8 cellular contexts compared by ENCODE assay signal in the genomic region with DNA sequence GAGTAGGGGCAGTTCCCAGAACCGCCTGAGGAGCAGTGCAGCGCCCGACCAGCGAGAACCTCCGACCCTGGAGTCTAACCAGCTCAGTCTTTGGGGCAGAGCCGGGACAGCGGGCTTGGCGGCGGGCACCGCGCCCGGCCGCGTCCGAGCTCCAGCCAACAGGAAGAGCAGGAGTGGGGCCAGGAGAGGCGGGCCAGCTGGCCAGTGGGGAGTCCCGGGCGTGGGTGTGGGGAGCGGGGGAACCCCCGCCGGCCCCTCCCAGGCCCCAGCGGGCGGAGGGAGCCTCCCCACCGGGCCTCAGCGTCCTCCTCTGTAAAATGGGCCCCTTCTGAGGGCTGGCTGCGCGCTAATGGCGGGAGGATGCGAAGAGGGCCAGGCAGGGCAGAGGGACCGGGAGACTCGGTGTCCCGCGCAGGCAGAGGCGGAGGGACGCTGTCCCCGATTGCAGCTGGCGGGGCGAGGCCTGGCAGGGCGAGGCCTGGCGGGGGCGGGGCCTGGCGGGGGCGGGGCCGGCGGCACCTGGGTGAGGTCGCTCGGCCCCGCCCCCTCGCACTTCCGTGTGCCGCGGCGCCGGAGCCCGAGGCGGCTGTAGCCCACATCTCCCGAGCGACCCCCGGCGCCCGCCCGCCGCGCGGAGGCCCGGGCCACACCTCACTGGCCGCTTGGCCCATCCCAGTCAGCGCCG. TPM values are rescaled to one million over a fixed set of nuclear protein-coding genes. Genes with fewer than 3 reads are reported as not detected.
DNase-seq lines count a peak whose midpoint lies in the region; ATAC-seq and TF ChIP-seq lines count a peak whose summit lies in the region.

A gene (plus strand): TSS at position 550 of the 685 bp plus-strand sequence. CDS start 17,214 bp downstream, outside the sequence.

- no peak for TF ChIP-seq RAD21 in SK-N-SH (IDR thresholded peaks at IDR 0.05; ENCODE audit: low read length)

- H3K4me3 Mint-ChIP-seq in activated naive CD4-positive, alpha-beta T cell treated with anti-CD3 and anti-CD28 coated beads, Interleukin-2, amount 50 U/mL, for 24 hours = peak within 1 kb of the TSS; percentile 84
- H3K4me3 Mint-ChIP-seq in glutamatergic neuron (ENCODE audit: unreplicated experiment) = peak within 1 kb of the TSS; percentile 87

- H3K36me3 ChIP-seq in HUES48 (ENCODE audit: control insufficient read depth, insufficient read depth, low read length) (no peaks in the 10 kb centered on the region), SK-N-SH (replicated peaks in 1 of 2; ENCODE audit: control insufficient read depth in 1 of 2, insufficient read depth in 2 of 2, low read length in 1 of 2) (no peaks in the 10 kb centered on the region), ovary (no peaks in the 10 kb centered on the region), thymus (ENCODE audit: control insufficient read depth, insufficient read depth) (no peaks in the 10 kb centered on the region)

- H3K9me2 ChIP-seq in SK-N-SH = no peaks in the 10 kb centered on the region

- intact Hi-C loops in ovary (cut with DNase I) = no loop called here

- peaks cover 23% of the 10 kb centered on the region for H3K4me1 Mint-ChIP-seq in activated naive CD4-positive, alpha-beta T cell treated with anti-CD3 and anti-CD28 coated beads, Interleukin-2, amount 50 U/mL, for 24 hours
- H3K4me1 Mint-ChIP-seq in glutamatergic neuron (ENCODE audit: low read depth, unreplicated experiment) = peaks cover 7% of the 10 kb centered on the region

- ATAC-seq in GM21367 (IDR thresholded peaks at IDR 0.05; ENCODE audit: unreplicated experiment) = peak; percentile 41

- peak within 1 kb of the TSS; percentile 92 for H3K4me2 ChIP-seq in SK-N-SH

- H4K20me1 ChIP-seq in SK-N-SH (ENCODE audit: insufficient read depth) = no peaks in the 10 kb centered on the region

- H3K9ac ChIP-seq in HUES48 (ENCODE audit: low read depth, low read length) (0 out of 2 replicates have a peak within 1 kb of the TSS, but pooled peaks have one; percentile 29), SK-N-SH (peak within 1 kb of the TSS; percentile 72)

- no peaks in the 10 kb centered on the region for H3K9me3 Mint-ChIP-seq in activated naive CD4-positive, alpha-beta T cell treated with anti-CD3 and anti-CD28 coated beads, Interleukin-2, amount 50 U/mL, for 24 hours
- peaks cover 8% of the 10 kb centered on the region for H3K9me3 Mint-ChIP-seq in glutamatergic neuron (ENCODE audit: unreplicated experiment)

- WGBS in SK-N-SH (ENCODE audit: low lambda C conversion rate) = 2% methylated on average over 36 of the region's 69 CpGs
- WGBS in ovary, 3 donors = 0 to 1% (median 0%) methylated on average over 33 to 69 of the region's 69 CpGs
- WGBS in thymus = under 1% methylated on average over 69 of the region's 69 CpGs

- peak within 1 kb of the TSS; percentile 90 for H2AFZ ChIP-seq in SK-N-SH (ENCODE audit: low read depth)

- TF ChIP-seq CTCF in SK-N-SH (IDR thresholded peaks at IDR 0.05) = peak; percentile 44
- TF ChIP-seq CTCF in glutamatergic neuron (IDR thresholded peaks at IDR 0.05; ENCODE audit: partially characterized antibody, unreplicated experiment) = peak; percentile 31
- peak in 2 of 3 donors; percentile 1 to 14 for TF ChIP-seq CTCF in ovary (IDR thresholded peaks at IDR 0.05)

- peak within 1 kb of the TSS; percentile 68 for H3K27ac Mint-ChIP-seq in activated naive CD4-positive, alpha-beta T cell treated with anti-CD3 and anti-CD28 coated beads, Interleukin-2, amount 50 U/mL, for 24 hours
- H3K27ac Mint-ChIP-seq in glutamatergic neuron (ENCODE audit: unreplicated experiment) = peak within 1 kb of the TSS; percentile 64

- H3K27me3 ChIP-seq in HUES48 (ENCODE audit: control insufficient read depth, insufficient read depth, low read length) (peaks cover 13% of the 10 kb centered on the region; the same call in 1 of the 2 replicates), SK-N-SH (ENCODE audit: insufficient read depth) (no peaks in the 10 kb centered on the region), ovary (no peaks in the 10 kb centered on the region), thymus (ENCODE audit: control insufficient read depth, insufficient read depth) (peaks cover 20% of the 10 kb centered on the region)

- no peak for TF ChIP-seq EP300 in SK-N-SH (IDR thresholded peaks at IDR 0.05; ENCODE audit: borderline replicate concordance in 1 of 2, low read depth in 1 of 2, low read length in 1 of 2)
- TF ChIP-seq EP300 in ovary (IDR thresholded peaks at IDR 0.05) = no peak

- H3K79me2 ChIP-seq in SK-N-SH (ENCODE audit: insufficient read depth) = peaks cover 8% of the 10 kb centered on the region; the same call in 1 of the 2 replicates

- H3K27me3 Mint-ChIP-seq in activated naive CD4-positive, alpha-beta T cell treated with anti-CD3 and anti-CD28 coated beads, Interleukin-2, amount 50 U/mL, for 24 hours = peaks cover 8% of the 10 kb centered on the region
- peaks cover 20% of the 10 kb centered on the region for H3K27me3 Mint-ChIP-seq in glutamatergic neuron (ENCODE audit: unreplicated experiment)

- CTCF ChIA-PET in SK-N-SH (lab: Yijun Ruan, JAX) = interaction anchor here (0.6 to 1.4 kb wide), 6 partner anchors 9 to 46 kb away, joined by 3 to 8 read pairs (median 3); no protein-coding TSS in a partner anchor

- TF ChIP-seq POLR2A in ovary (IDR thresholded peaks at IDR 0.05) = peak; percentile 26

- peak within 1 kb of the TSS; percentile 80 for H3K4me3 ChIP-seq in HUES48 (ENCODE audit: low read depth, low read length)
- peak within 1 kb of the TSS; percentile 77 to 79 for H3K4me3 ChIP-seq in SK-N-SH (ENCODE audit: low read depth in 2 of 2, low read length in 1 of 2)
- peak within 1 kb of the TSS; percentile 86 for H3K4me3 ChIP-seq in ovary
- H3K4me3 ChIP-seq in thymus (ENCODE audit: low read length) = peak within 1 kb of the TSS; percentile 95

- peak; percentile 78 for DNase-seq in DMS53 (lab: John Stamatoyannopoulos, UW)
- DNase-seq in SK-N-SH = peak; percentile 93
- peak; percentile 64 for DNase-seq in glutamatergic neuron
- DNase-seq in ovary = peak; percentile 81 to 91 (median 89)

- H3K9me3 ChIP-seq in HUES48 (ENCODE audit: control insufficient read depth, insufficient read depth, low read length) (no peaks in the 10 kb centered on the region), SK-N-SH (no peaks in the 10 kb centered on the region), ovary (no peaks in the 10 kb centered on the region), thymus (ENCODE audit: control insufficient read depth) (no peaks in the 10 kb centered on the region)

- H3F3A ChIP-seq in SK-N-SH (replicated peaks; ENCODE audit: insufficient read depth) = peaks cover 4% of the 10 kb centered on the region

- H3K27ac ChIP-seq in HUES48 (ENCODE audit: low read depth, low read length) = peak within 1 kb of the TSS; percentile 23
- H3K27ac ChIP-seq in SK-N-SH (ENCODE audit: low read depth in 2 of 2, low read length in 1 of 2) = peak within 1 kb of the TSS in 1 of 2 experiments; percentile 29; a peak in 1 of 4 replicates
- H3K27ac ChIP-seq in ovary = peak within 1 kb of the TSS; percentile 68 to 84
- peak within 1 kb of the TSS; percentile 58 for H3K27ac ChIP-seq in thymus (ENCODE audit: low read depth)

- H3K36me3 Mint-ChIP-seq in activated naive CD4-positive, alpha-beta T cell treated with anti-CD3 and anti-CD28 coated beads, Interleukin-2, amount 50 U/mL, for 24 hours = no peaks in the 10 kb centered on the region
- no peaks in the 10 kb centered on the region for H3K36me3 Mint-ChIP-seq in glutamatergic neuron (ENCODE audit: unreplicated experiment)

- H3K4me1 ChIP-seq in HUES48 (ENCODE audit: control insufficient read depth, insufficient read depth, low read length) (peaks cover 20% of the 10 kb centered on the region), SK-N-SH (ENCODE audit: control insufficient read depth in 1 of 2, insufficient read depth in 2 of 2, low read depth in 1 of 2, low read length in 1 of 2) (peaks cover 6 to 7% of the 10 kb centered on the region in 2 experiments; a peak in 2 of 4 replicates), ovary (ENCODE audit: insufficient read depth) (peaks cover 10% of the 10 kb centered on the region), thymus (ENCODE audit: control insufficient read depth, insufficient read depth, low read length) (peaks cover 23% of the 10 kb centered on the region)

- POLR2A ChIA-PET in SK-N-SH (lab: Yijun Ruan, JAX) = interaction anchor here (0.7 to 0.8 kb wide), 2 partner anchors 9 to 22 kb away, joined by 3 read pairs; no protein-coding TSS in a partner anchor

TF ChIP-seq in SK-N-SH, 30 proteins besides CTCF, POLR2A, EP300 and RAD21 (continues in another document):
- TF ChIP-seq NFIC (IDR thresholded peaks at IDR 0.05; ENCODE audit: borderline replicate concordance) = peak; percentile 82
- 0 out of 2 replicates have a peak, but pooled peaks have one; percentile 6 for TF ChIP-seq SMC3 (IDR thresholded peaks at IDR 0.05; ENCODE audit: low read depth, low read length)
- TF ChIP-seq GABPA (IDR thresholded peaks at IDR 0.05; ENCODE audit: low read depth) = no peak
- TF ChIP-seq RCOR1 (IDR thresholded peaks at IDR 0.05; ENCODE audit: low read length) = 0 out of 2 replicates have a peak, but pooled peaks have one; percentile 21
- TF ChIP-seq, protein P1, sequence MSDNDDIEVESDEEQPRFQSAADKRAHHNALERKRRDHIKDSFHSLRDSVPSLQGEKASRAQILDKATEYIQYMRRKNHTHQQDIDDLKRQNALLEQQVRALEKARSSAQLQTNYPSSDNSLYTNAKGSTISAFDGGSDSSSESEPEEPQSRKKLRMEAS (IDR thresholded peaks at IDR 0.05; ENCODE audit: low read depth) = peak; percentile 15; the same call in 1 of the 2 replicates
- TF ChIP-seq, protein P2, sequence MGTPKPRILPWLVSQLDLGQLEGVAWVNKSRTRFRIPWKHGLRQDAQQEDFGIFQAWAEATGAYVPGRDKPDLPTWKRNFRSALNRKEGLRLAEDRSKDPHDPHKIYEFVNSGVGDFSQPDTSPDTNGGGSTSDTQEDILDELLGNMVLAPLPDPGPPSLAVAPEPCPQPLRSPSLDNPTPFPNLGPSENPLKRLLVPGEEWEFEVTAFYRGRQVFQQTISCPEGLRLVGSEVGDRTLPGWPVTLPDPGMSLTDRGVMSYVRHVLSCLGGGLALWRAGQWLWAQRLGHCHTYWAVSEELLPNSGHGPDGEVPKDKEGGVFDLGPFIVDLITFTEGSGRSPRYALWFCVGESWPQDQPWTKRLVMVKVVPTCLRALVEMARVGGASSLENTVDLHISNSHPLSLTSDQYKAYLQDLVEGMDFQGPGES (IDR thresholded peaks at IDR 0.05; ENCODE audit: low read depth, low read length) = no peak

RNA-seq across cellular contexts. Expression of the gene that starts here (rescaled TPM):
- polyA plus RNA-seq in SK-N-SH (2012; rRNA removed) (24.5 and 29.0 TPM in 2 replicates), ovary (10 to 100 TPM in 1 of 2 donors, 1 to 10 TPM in 1; 9.6 to 22.2 TPM), thymus (15.3 TPM)
- polyA plus RNA-seq in SK-N-SH (2012; cell fraction: cytosol; rRNA removed) = 14.3 and 19.6 TPM in 2 replicates
- polyA plus RNA-seq in SK-N-SH (2012; cell fraction: nucleus; rRNA removed) = 28.9 and 32.1 TPM in 2 replicates
- total RNA-seq in glutamatergic neuron (ENCODE audit: unreplicated experiment) (5.4 TPM), ovary (10 to 100 TPM in 6 of 7 donors, 1 to 10 TPM in 1; 6.6 to 19.7 (median 15.2) TPM)
